Comparison of ENCODE assay signal across 15 cellular contexts in genomic region chr10:26215534-26215922, GRCh38. TPM values are rescaled to one million over a fixed set of nuclear protein-coding genes. Genes with fewer than 3 reads are reported as not detected.
DNase-seq lines count a peak whose midpoint lies in the region; ATAC-seq and TF ChIP-seq lines count a peak whose summit lies in the region.
"Had no signal": no experiment of that assay in that cellular context is flagged by ENCODE, and none has a peak within 500 bp of the region (broad histone marks: within the 10 kb centered on the region; RNA-seq: fewer than 3 reads in every experiment).

No MANE protein-coding gene starts in this region.

- H3K4me1 Mint-ChIP-seq in activated naive CD4-positive, alpha-beta T cell treated with anti-CD3 and anti-CD28 coated beads, Interleukin-2, amount 10 ng/mL, durations not matched to agents 7 days and 5 days = peaks cover 36% of the 10 kb centered on the region
- H3K4me1 Mint-ChIP-seq in WTC11 = peaks cover 62% of the 10 kb centered on the region

- no peak for ATAC-seq in activated naive CD4-positive, alpha-beta T cell treated with anti-CD3 and anti-CD28 coated beads, Interleukin-2, amount 50 U/mL, for 72 hours
- ATAC-seq in WTC11 (no peak), GM18873 (IDR thresholded peaks at IDR 0.05; ENCODE audit: low FRiP score, unreplicated experiment) (no peak), GM18861 (IDR thresholded peaks at IDR 0.05; ENCODE audit: unreplicated experiment) (no peak)

- H3K27me3 ChIP-seq in iPS-15b (ENCODE audit: control insufficient read depth, insufficient read depth, low read length) (peaks cover 90% of the 10 kb centered on the region), stomach (peaks cover 16 to 98% (median 77%) of the 10 kb centered on the region in 3 donors), ovary (no peaks in the 10 kb centered on the region)
- H3K27me3 ChIP-seq: testis had no signal

- intact Hi-C loops in stomach (cut with DNase I; ENCODE audit: low total_unique reads) = no loop called here
- intact Hi-C loops in ovary (cut with DNase I) = no loop called here

- no peak for DNase-seq in activated naive CD4-positive, alpha-beta T cell treated with anti-CD3 and anti-CD28 coated beads, Interleukin-2, amount 10 ng/mL, durations not matched to agents 7 days and 5 days
- DNase-seq in activated naive CD4-positive, alpha-beta T cell treated with anti-CD3 and anti-CD28 coated beads, Interleukin-2, amount 50 U/mL, for 72 hours (ENCODE audit: low spot score in 2 of 2) = no peak
- no peak for DNase-seq in WTC11 (ENCODE audit: low spot score)
- DNase-seq in stomach = no peak
- no peak for DNase-seq in ovary
- DNase-seq: NCI-H510A, occipital lobe had no signal

- CTCF ChIA-PET in activated naive CD4-positive, alpha-beta T cell treated with anti-CD3 and anti-CD28 coated beads, Interleukin-2, amount 10 ng/mL, durations not matched to agents 7 days and 5 days (lab: Charles Lee) = no interaction called here
- CTCF ChIA-PET in WTC11 (lab: Charles Lee) = interaction anchor here (3.6 kb wide), 1 partner anchor 340 kb away, joined by 10 read pairs; no protein-coding TSS in a partner anchor

- H3K9me3 Mint-ChIP-seq in activated naive CD4-positive, alpha-beta T cell treated with anti-CD3 and anti-CD28 coated beads, Interleukin-2, amount 10 ng/mL, durations not matched to agents 7 days and 5 days = no peaks in the 10 kb centered on the region
- no peaks in the 10 kb centered on the region for H3K9me3 Mint-ChIP-seq in activated naive CD4-positive, alpha-beta T cell treated with anti-CD3 and anti-CD28 coated beads, Interleukin-2, amount 50 U/mL, for 72 hours
- no peaks in the 10 kb centered on the region for H3K9me3 Mint-ChIP-seq in WTC11

- H3K4me1 ChIP-seq in iPS-15b (ENCODE audit: control insufficient read depth, insufficient read depth, low read length) (peaks cover 20% of the 10 kb centered on the region), stomach (peaks cover 20 to 38% (median 28%) of the 10 kb centered on the region in 4 donors), ovary (ENCODE audit: insufficient read depth) (no peaks in the 10 kb centered on the region)
- H3K4me1 ChIP-seq: SJSA1 had no signal

- H3K27ac Mint-ChIP-seq in activated naive CD4-positive, alpha-beta T cell treated with anti-CD3 and anti-CD28 coated beads, Interleukin-2, amount 10 ng/mL, durations not matched to agents 7 days and 5 days = peak overlapping the region; percentile 7
- H3K27ac Mint-ChIP-seq in activated naive CD4-positive, alpha-beta T cell treated with anti-CD3 and anti-CD28 coated beads, Interleukin-2, amount 50 U/mL, for 72 hours = no peak overlapping the region
- H3K27ac Mint-ChIP-seq in WTC11 = no peak overlapping the region

- H3K27ac ChIP-seq in stomach (no peak overlapping the region), ovary (no peak overlapping the region)
- H3K27ac ChIP-seq: C4-2B, SJSA1, testis had no signal

- 2 to 5% (median 4%) methylated on average over 21 of the region's 21 CpGs for WGBS in stomach, 5 donors
- 1 to 2% (median 1%) methylated on average over 21 of the region's 21 CpGs for WGBS in ovary, 3 donors

- peaks cover 3% of the 10 kb centered on the region for H3K36me3 Mint-ChIP-seq in activated naive CD4-positive, alpha-beta T cell treated with anti-CD3 and anti-CD28 coated beads, Interleukin-2, amount 10 ng/mL, durations not matched to agents 7 days and 5 days
- H3K36me3 Mint-ChIP-seq in activated naive CD4-positive, alpha-beta T cell treated with anti-CD3 and anti-CD28 coated beads, Interleukin-2, amount 50 U/mL, for 72 hours = peaks cover 7 to 8% of the 10 kb centered on the region in 2 donors
- no peaks in the 10 kb centered on the region for H3K36me3 Mint-ChIP-seq in WTC11

- H3K9me3 ChIP-seq in iPS-15b (ENCODE audit: control insufficient read depth, insufficient read depth, low read length) (no peaks in the 10 kb centered on the region), stomach (no peaks in the 10 kb centered on the region), ovary (peaks cover 0 to 9% of the 10 kb centered on the region in 2 donors)
- H3K9me3 ChIP-seq: testis had no signal

- no peaks in the 10 kb centered on the region for H3K36me3 ChIP-seq in iPS-15b (ENCODE audit: control insufficient read depth, insufficient read depth, low read length)
- H3K36me3 ChIP-seq in stomach = no peaks in the 10 kb centered on the region
- H3K36me3 ChIP-seq in ovary = no peaks in the 10 kb centered on the region
- H3K36me3 ChIP-seq: SJSA1 had no signal

- TF ChIP-seq EP300 in stomach (IDR thresholded peaks at IDR 0.05) (no peak), ovary (IDR thresholded peaks at IDR 0.05) (no peak)

- H3K4me3 ChIP-seq in iPS-15b (ENCODE audit: low read depth, low read length) (peak overlapping the region; percentile 44), stomach (peak overlapping the region in 3 of 4 donors; percentile 7 to 28 (median 16)), ovary (no peak overlapping the region)
- H3K4me3 ChIP-seq: SJSA1 had no signal

- TF ChIP-seq CTCF in WTC11 (IDR thresholded peaks at IDR 0.05) = no peak
- TF ChIP-seq CTCF in stomach (IDR thresholded peaks at IDR 0.05) = no peak
- TF ChIP-seq CTCF in ovary (IDR thresholded peaks at IDR 0.05) = no peak

- H3K27me3 Mint-ChIP-seq in activated naive CD4-positive, alpha-beta T cell treated with anti-CD3 and anti-CD28 coated beads, Interleukin-2, amount 10 ng/mL, durations not matched to agents 7 days and 5 days = peaks cover 92% of the 10 kb centered on the region
- peaks cover 60% of the 10 kb centered on the region for H3K27me3 Mint-ChIP-seq in WTC11 (ENCODE audit: low read depth)

- TF ChIP-seq POLR2A in stomach (IDR thresholded peaks at IDR 0.05) (no peak), ovary (IDR thresholded peaks at IDR 0.05) (no peak)

- POLR2A ChIA-PET in WTC11 (lab: Charles Lee) = no interaction called here

- no peak overlapping the region for H3K9ac ChIP-seq in iPS-15b (ENCODE audit: low read depth, low read length)

- peak overlapping the region; percentile 34 for H3K4me3 Mint-ChIP-seq in activated naive CD4-positive, alpha-beta T cell treated with anti-CD3 and anti-CD28 coated beads, Interleukin-2, amount 10 ng/mL, durations not matched to agents 7 days and 5 days
- H3K4me3 Mint-ChIP-seq in WTC11 = peak overlapping the region; percentile 76

TF ChIP-seq in WTC11, 78 proteins besides CTCF, POLR2A, EP300 and RAD21 (continues in another document):
- no peak for TF ChIP-seq JAZF1 (CRISPR knock-in tag; IDR thresholded peaks at IDR 0.05)
- TF ChIP-seq ZNF281 (CRISPR knock-in tag; IDR thresholded peaks at IDR 0.05) = no peak
- TF ChIP-seq CDX4 (CRISPR knock-in tag; IDR thresholded peaks at IDR 0.05; ENCODE audit: borderline replicate concordance) = no peak
- no peak for TF ChIP-seq PRDM15 (CRISPR knock-in tag; IDR thresholded peaks at IDR 0.05)

RNA-seq across cellular contexts. Expression of gene GAD2, which starts 1.0 kb away (rescaled TPM):
- not detected for total RNA-seq in activated naive CD4-positive, alpha-beta T cell treated with anti-CD3 and anti-CD28 coated beads, Interleukin-2, amount 50 U/mL, for 72 hours
- total RNA-seq in WTC11 (2021) = 1.4 to 2.7 TPM (median 1.7 TPM) in 3 replicates
- under 1 TPM in 1 of 5 donors, not detected in 4; 0.92 TPM for total RNA-seq in stomach
- 1 to 10 TPM in 1 of 3 donors, under 1 TPM in 2; 0.15 to 1.1 (median 0.19) TPM for polyA plus RNA-seq in stomach
- total RNA-seq in ovary = not detected
- under 1 TPM in 1 of 2 donors, not detected in 1; 0.02 TPM for polyA plus RNA-seq in ovary
- total RNA-seq: kidney epithelial cell, LHCN-M2, SJSA1 had no signal
